8 cellular contexts compared by ENCODE assay signal in genomic region chr7:149753370-149754233, GRCh38. TPM values are rescaled to one million over a fixed set of nuclear protein-coding genes. Genes with fewer than 3 reads are reported as not detected.
DNase-seq lines count a peak whose midpoint lies in the region; ATAC-seq and TF ChIP-seq lines count a peak whose summit lies in the region.

No MANE protein-coding gene starts in this region.

- no peak overlapping the region for H2AFZ ChIP-seq in OCI-LY7 (ENCODE audit: low read length)

- no peak overlapping the region for H3K27ac ChIP-seq in OCI-LY7 (ENCODE audit: low read depth, low read length, poor library complexity, severe bottlenecking)

- H3K9me2 ChIP-seq in OCI-LY7 (ENCODE audit: insufficient read depth, low read length): no peaks in the 10 kb centered on the region

- no peak overlapping the region for H3K4me2 ChIP-seq in OCI-LY7 (ENCODE audit: low read length)

- H3K27me3 Mint-ChIP-seq in activated CD8-positive, alpha-beta T cell treated with anti-CD3 and anti-CD28 coated beads for 36 hours: no peaks in the 10 kb centered on the region

- peaks cover 2% of the 10 kb centered on the region for H3K9me3 Mint-ChIP-seq in activated CD8-positive, alpha-beta T cell treated with anti-CD3 and anti-CD28 coated beads for 36 hours

- ATAC-seq in HG02970 (IDR thresholded peaks at IDR 0.05; ENCODE audit: low FRiP score, unreplicated experiment): no peak
- ATAC-seq in activated CD8-positive, alpha-beta T cell treated with anti-CD3 and anti-CD28 coated beads for 36 hours: no peak

- H3K4me3 ChIP-seq in GM12865 (ENCODE audit: low read depth, low read length) (no peak overlapping the region), OCI-LY7 (ENCODE audit: low read depth, low read length, poor library complexity, severe bottlenecking) (no peak overlapping the region), fibroblast of mammary gland (ENCODE audit: control insufficient read depth, low read depth, low read length) (no peak overlapping the region), retinal pigment epithelial cell (ENCODE audit: low read length) (no peak overlapping the region)

- intact Hi-C loops in OCI-LY7 (cut with micrococcal nuclease; ENCODE audit: unreplicated experiment): no loop called here
- intact Hi-C loops in activated CD8-positive, alpha-beta T cell treated with anti-CD3 and anti-CD28 coated beads for 36 hours (cut with micrococcal nuclease): no loop called here

- no peak overlapping the region for H3K27ac Mint-ChIP-seq in activated CD8-positive, alpha-beta T cell treated with anti-CD3 and anti-CD28 coated beads for 36 hours

- no TSS peak for BruUV-seq in OCI-LY7 (replicated peaks; lab: Mats Ljungman, UMichigan)

- POLR2A ChIA-PET in OCI-LY7 (lab: Charles Lee): interaction anchor here (0.7 kb wide), 1 partner anchor 220 kb away, joined by 4 read pairs; no protein-coding TSS in a partner anchor
- POLR2A ChIA-PET in activated CD8-positive, alpha-beta T cell treated with anti-CD3 and anti-CD28 coated beads for 36 hours (lab: Charles Lee): interaction anchor here (0.6 to 0.7 kb wide), 2 partner anchors 8 to 406 kb away, joined by 3 to 4 read pairs; no protein-coding TSS in a partner anchor

- H3K9me3 ChIP-seq in OCI-LY7 (ENCODE audit: low read length): no peaks in the 10 kb centered on the region

- CTCF ChIA-PET in OCI-LY7 (lab: Charles Lee; ENCODE audit: unreplicated experiment): interaction anchor here (0.6 kb wide), 1 partner anchor 9 kb away, joined by 3 read pairs; no protein-coding TSS in a partner anchor
- CTCF ChIA-PET in activated CD8-positive, alpha-beta T cell treated with anti-CD3 and anti-CD28 coated beads for 36 hours (lab: Charles Lee): no interaction called here

- TF ChIP-seq CTCF in GM12865 (IDR thresholded peaks at IDR 0.05; ENCODE audit: insufficient read depth, low read depth, low read length, missing control alignments) (peak; percentile 34), OCI-LY7 (conservative IDR thresholded peaks at IDR 0.05; ENCODE audit: low read length) (peak; percentile 69), fibroblast of mammary gland (conservative IDR thresholded peaks at IDR 0.05; ENCODE audit: control insufficient read depth, insufficient read depth, low read depth, low read length) (peak; percentile 70), retinal pigment epithelial cell (conservative IDR thresholded peaks at IDR 0.05; ENCODE audit: low read depth, low read length) (peak; percentile 84)
- no peak for TF ChIP-seq CTCF in activated CD8-positive, alpha-beta T cell treated with anti-CD3 and anti-CD28 coated beads for 36 hours (IDR thresholded peaks at IDR 0.05)

- no peaks in the 10 kb centered on the region for H3K36me3 Mint-ChIP-seq in activated CD8-positive, alpha-beta T cell treated with anti-CD3 and anti-CD28 coated beads for 36 hours (ENCODE audit: low read depth)

- H3K4me1 ChIP-seq in OCI-LY7 (ENCODE audit: insufficient read depth, low read length, poor library complexity, severe bottlenecking): no peaks in the 10 kb centered on the region

- H3K79me2 ChIP-seq in OCI-LY7 (ENCODE audit: insufficient read depth, low read depth, low read length): no peaks in the 10 kb centered on the region

- DNase-seq in GM12865 (ENCODE audit: low read depth) (no peak), OCI-LY7 (ENCODE audit: low spot score) (no peak), fibroblast of mammary gland (ENCODE audit: low read depth) (peak; percentile 36), retinal pigment epithelial cell (ENCODE audit: low read depth) (no peak), DMS79 treated with DMSO at 0.1 percent for 48 hours (lab: John Stamatoyannopoulos, UW) (no peak)
- DNase-seq in activated CD4-positive, alpha-beta T cell treated with anti-CD3 and anti-CD28 coated beads for 4 hours: no peak
- DNase-seq in activated CD8-positive, alpha-beta T cell treated with anti-CD3 and anti-CD28 coated beads for 36 hours: no peak

- no peaks in the 10 kb centered on the region for H3K4me1 Mint-ChIP-seq in activated CD8-positive, alpha-beta T cell treated with anti-CD3 and anti-CD28 coated beads for 36 hours (ENCODE audit: low read depth)

- H3K36me3 ChIP-seq in OCI-LY7 (ENCODE audit: insufficient read depth, low read length): no peaks in the 10 kb centered on the region

- no peaks in the 10 kb centered on the region for H4K20me1 ChIP-seq in OCI-LY7 (ENCODE audit: insufficient read depth, low read length)

- no peak overlapping the region for H3K4me3 Mint-ChIP-seq in activated CD8-positive, alpha-beta T cell treated with anti-CD3 and anti-CD28 coated beads for 36 hours

RNA-seq across cellular contexts. Expression of gene ZNF467, which starts 19.8 kb away (rescaled TPM):
- total RNA-seq in OCI-LY7 (2014; rRNA removed; shearing (Covaris generic)): 0.22 TPM in 1 of 2 replicates, not detected in the other
- 0.40 TPM in 1 of 2 replicates, not detected in the other for total RNA-seq in OCI-LY7 (2022)
- total RNA-seq in activated CD8-positive, alpha-beta T cell treated with anti-CD3 and anti-CD28 coated beads for 36 hours: under 1 TPM in 1 of 2 experiments, not detected in 1; 0.09 TPM
